ENCODE assay signal across 20 cellular contexts in genomic region chr4:94530073-94530472, GRCh38.
"Had no signal": no experiment of that assay in that cellular context is flagged by ENCODE, and none has a peak within 500 bp of the region (broad histone marks: within the 10 kb centered on the region; RNA-seq: fewer than 3 reads in every experiment).

No MANE protein-coding gene starts in this region.

- H3K27me3 Mint-ChIP-seq: activated B cell treated with CpG ODN at 0.5 μM for 24 hours; activated CD8-positive, alpha-beta T cell treated with anti-CD3 and anti-CD28 coated beads for 36 hours; activated naive CD8-positive, alpha-beta T cell treated with anti-CD3 and anti-CD28 coated beads, Interleukin-2, amount 10 ng/mL, durations not matched to agents 7 days and 5 days; memory B cell; natural killer cell treated with Interleukin-12 subunit alpha and Interleukin-12 subunit beta and Interleukin-15 and Interleukin-18, amount 100 ng/mL, for 72 hours; stimulated activated naive CD8-positive, alpha-beta T cell treated with anti-CD3 and anti-CD28 coated beads, Interleukin-15, amount 100 ng/mL, for 72 hours had no signal

- H3K4me3 Mint-ChIP-seq: activated B cell treated with CpG ODN at 0.5 μM for 24 hours; activated CD8-positive, alpha-beta T cell treated with anti-CD3 and anti-CD28 coated beads for 36 hours; activated naive CD8-positive, alpha-beta T cell treated with anti-CD3 and anti-CD28 coated beads, Interleukin-2, amount 10 ng/mL, durations not matched to agents 7 days and 5 days; memory B cell; natural killer cell treated with Interleukin-12 subunit alpha and Interleukin-12 subunit beta and Interleukin-15 and Interleukin-18, amount 100 ng/mL, for 72 hours; stimulated activated naive CD8-positive, alpha-beta T cell treated with anti-CD3 and anti-CD28 coated beads, Interleukin-15, amount 100 ng/mL, for 72 hours had no signal

- H3K4me1 ChIP-seq: SJCRH30 had no signal

- H3K4me3 ChIP-seq: breast epithelium, esophagus muscularis mucosa, left lung, sigmoid colon, SJCRH30, upper lobe of left lung had no signal

- H3K9me3 ChIP-seq: breast epithelium, esophagus muscularis mucosa, left lung, sigmoid colon, SJCRH30, upper lobe of left lung had no signal

- H3K36me3 Mint-ChIP-seq: natural killer cell treated with Interleukin-12 subunit alpha and Interleukin-12 subunit beta and Interleukin-15 and Interleukin-18, amount 100 ng/mL, for 72 hours had no signal

- H3K9me3 Mint-ChIP-seq: activated B cell treated with CpG ODN at 0.5 μM for 24 hours; activated CD8-positive, alpha-beta T cell treated with anti-CD3 and anti-CD28 coated beads for 36 hours; activated naive CD8-positive, alpha-beta T cell treated with anti-CD3 and anti-CD28 coated beads, Interleukin-2, amount 10 ng/mL, durations not matched to agents 7 days and 5 days; memory B cell; natural killer cell treated with Interleukin-12 subunit alpha and Interleukin-12 subunit beta and Interleukin-15 and Interleukin-18, amount 100 ng/mL, for 72 hours; stimulated activated naive CD8-positive, alpha-beta T cell treated with anti-CD3 and anti-CD28 coated beads, Interleukin-15, amount 100 ng/mL, for 72 hours had no signal

- H3K4me1 Mint-ChIP-seq: activated naive CD8-positive, alpha-beta T cell treated with anti-CD3 and anti-CD28 coated beads, Interleukin-2, amount 10 ng/mL, durations not matched to agents 7 days and 5 days had no signal

- H3K36me3 ChIP-seq: breast epithelium, left lung, sigmoid colon, SJCRH30, upper lobe of left lung had no signal

- H3K27ac ChIP-seq: esophagus muscularis mucosa, left lung, SJCRH30, upper lobe of left lung had no signal

- ATAC-seq: activated CD8-positive, alpha-beta T cell treated with anti-CD3 and anti-CD28 coated beads for 36 hours; left lung; natural killer cell treated with Interleukin-12 subunit alpha and Interleukin-12 subunit beta and Interleukin-15 and Interleukin-18, amount 100 ng/mL, for 72 hours; stimulated activated naive CD8-positive, alpha-beta T cell treated with anti-CD3 and anti-CD28 coated beads, Interleukin-15, amount 100 ng/mL, for 72 hours had no signal

- H3K27me3 ChIP-seq: breast epithelium, esophagus muscularis mucosa, left lung, sigmoid colon, SJCRH30, upper lobe of left lung had no signal

- DNase-seq: activated B cell treated with CpG ODN at 0.5 μM for 24 hours; activated CD4-positive, alpha-beta T cell treated with anti-CD3 and anti-CD28 coated beads for 48 hours; activated CD8-positive, alpha-beta T cell treated with anti-CD3 and anti-CD28 coated beads for 36 hours; activated gamma-delta T cell treated with Interleukin-2 at 50 U/mL for 16 hours; activated naive CD8-positive, alpha-beta T cell treated with anti-CD3 and anti-CD28 coated beads, Interleukin-2, amount 10 ng/mL, durations not matched to agents 7 days and 5 days; anterior cingulate cortex; foreskin melanocyte; islet precursor cell; left lung; occipital lobe; sigmoid colon; SJCRH30; stimulated activated CD4-positive, alpha-beta T cell treated with anti-CD3 and anti-CD28 coated beads, Interleukin-1b, Interleukin-23, amount 100 ng/mL, for 48 hours; stimulated activated naive CD8-positive, alpha-beta T cell treated with anti-CD3 and anti-CD28 coated beads, Interleukin-15, amount 100 ng/mL, for 72 hours; SW 1271; upper lobe of left lung had no signal

- H3K27ac Mint-ChIP-seq: activated B cell treated with CpG ODN at 0.5 μM for 24 hours; activated CD8-positive, alpha-beta T cell treated with anti-CD3 and anti-CD28 coated beads for 36 hours; activated naive CD8-positive, alpha-beta T cell treated with anti-CD3 and anti-CD28 coated beads, Interleukin-2, amount 10 ng/mL, durations not matched to agents 7 days and 5 days; memory B cell; natural killer cell treated with Interleukin-12 subunit alpha and Interleukin-12 subunit beta and Interleukin-15 and Interleukin-18, amount 100 ng/mL, for 72 hours had no signal
